14 cellular contexts compared by ENCODE assay signal in the genomic region with DNA sequence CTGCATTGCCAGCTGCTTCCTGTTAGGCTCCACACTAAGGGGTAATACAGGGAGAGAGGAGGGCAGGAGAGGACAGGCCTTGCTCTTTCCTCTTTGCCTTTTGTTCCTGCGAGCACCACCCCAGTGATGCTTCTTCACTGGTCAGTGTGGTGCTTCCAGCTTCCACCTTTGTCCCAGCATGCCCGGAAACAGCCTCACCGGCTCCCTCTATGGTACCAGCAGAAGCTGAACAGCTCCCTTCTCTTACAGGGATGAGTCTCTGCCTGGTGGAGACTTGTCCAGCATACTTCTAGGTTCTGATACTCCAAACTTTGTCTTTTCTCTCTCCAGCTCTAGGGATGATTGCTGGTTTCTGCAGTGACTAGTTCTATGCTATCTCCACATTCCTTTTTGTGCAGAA.
A peak's percentile ranks its signal among the peaks of the same experiment; 100 is the strongest.
DNase-seq lines count a peak whose midpoint lies in the region; TF ChIP-seq lines count a peak whose summit lies in the region.
"Had no signal": no experiment of that assay in that cellular context is flagged by ENCODE, and none has a peak within 500 bp of the region (broad histone marks: within the 10 kb centered on the region; RNA-seq: fewer than 3 reads in every experiment).

No MANE protein-coding gene starts in this region.

- intact Hi-C loops in adrenal gland (cut with DNase I), result no loop called here

- WGBS in adrenal gland, 4 donors, result 58 to 69% (median 63%) methylated on average over 3 of the region's 3 CpGs

- H3K36me3 ChIP-seq in adrenal gland (replicated peaks in 1 of 2), result no peaks in the 10 kb centered on the region
- H3K36me3 ChIP-seq: BLaER1, thyroid gland had no signal

- no peaks in the 10 kb centered on the region for H3K27me3 ChIP-seq in adrenal gland
- H3K27me3 ChIP-seq: BLaER1, thyroid gland had no signal

- H3K9me3 ChIP-seq in adrenal gland (replicated peaks in 1 of 3), result no peaks in the 10 kb centered on the region
- H3K9me3 ChIP-seq: thyroid gland had no signal

- no peak overlapping the region for H3K4me3 ChIP-seq in adrenal gland
- H3K4me3 ChIP-seq: BLaER1, thyroid gland had no signal

- H3K4me1 ChIP-seq in adrenal gland (replicated peaks in 1 of 2), result no peaks in the 10 kb centered on the region

- no peak for TF ChIP-seq POLR2A in adrenal gland (IDR thresholded peaks at IDR 0.05)

- TF ChIP-seq CTCF in adrenal gland (IDR thresholded peaks at IDR 0.05), result no peak

- in situ Hi-C loops in ACHN (cut with HindIII; ENCODE audit: low pct_ligation_motif_present, low pct_unique_long_range_greater_than_20kb, low sequenced_read_pairs), result no loop called here

- DNase-seq in ACHN (peak; percentile 29), ELR (ENCODE audit: low read depth) (peak; percentile 4), SW480 (ENCODE audit: low spot score) (peak; percentile 17), iPS DF 19.7 (ENCODE audit: low read depth, low spot score) (peak; percentile 25), adrenal gland (no peak), inferior parietal cortex (ENCODE audit: extremely low spot score) (no peak), superior temporal gyrus (ENCODE audit: extremely low spot score) (no peak)
- DNase-seq in stimulated activated CD4-positive, alpha-beta T cell treated with anti-CD3 and anti-CD28 coated beads, Interleukin-4, amount 100 ng/mL, for 4 hours, result no peak
- DNase-seq: activated B cell treated with CpG ODN at 0.5 μM for 24 hours; central memory CD4-positive, alpha-beta T cell; kidney; NCI-H1092; thyroid gland had no signal

- no peak overlapping the region for H3K27ac ChIP-seq in adrenal gland
- H3K27ac ChIP-seq: BLaER1, thyroid gland had no signal

Comparison
In these comparisons a context has a peak if more than half of its experiments do, and no peak if none do; other contexts are left out.
1. DNase-seq: peak in ACHN (single experiment), ELR (single experiment), SW480 (single experiment) and iPS DF 19.7 (single experiment); none in adrenal gland (0 of 7), inferior parietal cortex (single experiment), stimulated activated CD4-positive, alpha-beta T cell treated with anti-CD3 and anti-CD28 coated beads, Interleukin-4, amount 100 ng/mL, for 4 hours (0 of 2) and superior temporal gyrus (single experiment).